Comparison of ENCODE assay signal across 34 cellular contexts in genomic region chr2:107007927-107008326, GRCh38.
"Had no signal": no experiment of that assay in that cellular context is flagged by ENCODE, and none has a peak within 500 bp of the region (broad histone marks: within the 10 kb centered on the region; RNA-seq: fewer than 3 reads in every experiment).

No MANE protein-coding gene starts in this region.

- H3K27me3 ChIP-seq: MG63 had no signal

- H3K4me3 ChIP-seq: MG63 had no signal

- H3K36me3 ChIP-seq: MG63 had no signal

- H3K4me2 ChIP-seq: KMS-11 had no signal

- DNase-seq: Kasumi-1, MG63, MM.1S, MV-4-11, NCI-H1048, NCI-H1092, NCI-H1092 treated with DMSO at 0.1 percent for 48 hours, NCI-H1105, NCI-H1105 treated with DMSO at 0.1 percent for 48 hours, NCI-H1417, NCI-H1417 treated with DMSO at 0.1 percent for 48 hours, NCI-H1436, NCI-H1436 treated with DMSO at 0.1 percent for 48 hours, NCI-H146, NCI-H1694, NCI-H1694 treated with DMSO at 0.1 percent for 48 hours, NCI-H187, NCI-H187 treated with DMSO at 0.1 percent for 48 hours, NCI-H1930, NCI-H2029, NCI-H2029 treated with DMSO at 0.1 percent for 48 hours, NCI-H2081, NCI-H2081 treated with DMSO at 0.1 percent for 48 hours, NCI-H2171, NCI-H2171 treated with DMSO at 0.1 percent for 48 hours, NCI-H2227 treated with DMSO at 0.1 percent for 48 hours, NCI-H226, NCI-H345, NCI-H446, NCI-H446 treated with DMSO at 0.1 percent for 48 hours, NCI-H510A, NCI-H510A treated with DMSO at 0.1 percent for 48 hours, NCI-H524 had no signal

- H3K9me3 ChIP-seq: MG63 had no signal

- H3K9ac ChIP-seq: KMS-11 had no signal

- H3K27ac ChIP-seq: KMS-11 had no signal
